In the genomic region with DNA sequence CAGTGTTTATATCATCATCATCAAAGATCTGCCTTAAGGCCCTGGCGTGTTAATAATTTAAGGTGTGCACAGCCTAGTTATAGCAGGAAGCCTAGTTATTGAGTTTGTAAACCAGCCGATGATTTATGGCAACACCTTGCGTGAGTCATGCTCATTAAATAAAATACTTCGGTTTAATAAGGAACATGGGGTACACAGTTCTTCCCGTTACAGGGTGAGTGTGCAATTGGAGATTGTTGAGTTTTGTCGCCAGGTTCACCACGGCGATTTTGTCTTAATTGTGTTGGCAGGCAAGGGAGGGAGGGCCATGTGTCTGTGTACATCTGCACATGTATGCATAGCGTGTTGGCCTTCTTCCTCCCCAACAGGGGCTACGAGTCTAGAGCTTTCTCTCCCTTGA, we compare ENCODE assay signal across 23 cellular contexts.
DNase-seq lines count a peak whose midpoint lies in the region; ATAC-seq, FAIRE-seq and TF ChIP-seq lines count a peak whose summit lies in the region.
"Had no signal": no experiment of that assay in that cellular context is flagged by ENCODE, and none has a peak within 500 bp of the region (broad histone marks: within the 10 kb centered on the region; RNA-seq: fewer than 3 reads in every experiment).

No MANE protein-coding gene starts in this region.

- TF ChIP-seq POLR2A in heart left ventricle (IDR thresholded peaks at IDR 0.05), result no peak

- 88 to 91% (median 90%) methylated on average over 10 of the region's 10 CpGs for WGBS in heart left ventricle, 4 donors

- peak; percentile 88 for DNase-seq in HT-29 (ENCODE audit: low spot score)
- DNase-seq in NCI-H748 (lab: John Stamatoyannopoulos, UW; ENCODE audit: unreplicated experiment), result peak; percentile 86
- peak; percentile 31 for DNase-seq in epithelial cell of prostate (ENCODE audit: low read depth, low spot score)
- no peak for DNase-seq in activated CD4-positive, alpha-beta T cell treated with anti-CD3 and anti-CD28 coated beads, Interleukin-2, amount 50 U/mL, for 4 hours
- DNase-seq in D721Med (ENCODE audit: insufficient read length, low spot score), result no peak
- no peak for DNase-seq in heart left ventricle
- DNase-seq: activated CD4-positive, alpha-beta T cell treated with anti-CD3 and anti-CD28 coated beads for 48 hours; CD8-positive, alpha-beta T cell; gastrocnemius medialis; GF-D8; lower lobe of right lung; naive thymus-derived CD8-positive, alpha-beta T cell; NCI-H2029 treated with DMSO at 0.1 percent for 48 hours; NK-92 treated with Interleukin-12 subunit alpha and Interleukin-12 subunit beta, amount 100 ng/mL, for 24 hours; SIG-M5; stimulated activated CD4-positive, alpha-beta T cell treated with anti-CD3 and anti-CD28 coated beads, Interleukin-15, amount 100 ng/mL, for 24 hours; stimulated activated naive CD8-positive, alpha-beta T cell treated with anti-CD3 and anti-CD28 coated beads, Interleukin-15, Interleukin-2, amounts not matched to agents 100 U/mL and 50 U/mL, for 24 hours; T1000 had no signal

- no peaks in the 10 kb centered on the region for H3K36me3 ChIP-seq in heart left ventricle
- H3K36me3 ChIP-seq: gastrocnemius medialis, lower lobe of right lung had no signal

- H3K9me3 ChIP-seq in heart left ventricle, result no peaks in the 10 kb centered on the region
- H3K9me3 ChIP-seq: gastrocnemius medialis, lower lobe of right lung had no signal

- ATAC-seq in heart left ventricle (no peak), GM21381 (IDR thresholded peaks at IDR 0.05; ENCODE audit: unreplicated experiment) (no peak)
- ATAC-seq: CD8-positive, alpha-beta T cell; gastrocnemius medialis; GM23338; lower lobe of right lung; naive thymus-derived CD8-positive, alpha-beta T cell; stimulated activated naive CD8-positive, alpha-beta T cell treated with anti-CD3 and anti-CD28 coated beads, Interleukin-15, Interleukin-2, amounts not matched to agents 100 U/mL and 50 U/mL, for 24 hours had no signal

- no peak for FAIRE-seq in D721Med (lab: Jason Lieb, UNC)
- FAIRE-seq: astrocyte had no signal

- intact Hi-C loops in heart left ventricle (cut with DNase I), result no loop called here

- peaks cover 0 to 8% (median 3%) of the 10 kb centered on the region in 9 donors for H3K27me3 ChIP-seq in heart left ventricle

- TF ChIP-seq CTCF in 22Rv1 (IDR thresholded peaks at IDR 0.05) (no peak), D721Med (IDR thresholded peaks at IDR 0.05; ENCODE audit: insufficient read depth, missing control alignments) (no peak), heart left ventricle (IDR thresholded peaks at IDR 0.05) (no peak)

- H3K4me3 ChIP-seq in heart left ventricle, result no peak overlapping the region
- H3K4me3 ChIP-seq: coronary artery, gastrocnemius medialis, GM23338, lower lobe of right lung had no signal

- peak overlapping the region; percentile 42 for H3K27ac ChIP-seq in 22Rv1
- peak overlapping the region; percentile 37 for H3K27ac ChIP-seq in epithelial cell of prostate
- no peak overlapping the region for H3K27ac ChIP-seq in heart left ventricle
- H3K27ac ChIP-seq: coronary artery, gastrocnemius medialis, lower lobe of right lung had no signal

- no peaks in the 10 kb centered on the region for H3K4me1 ChIP-seq in heart left ventricle
- H3K4me1 ChIP-seq: gastrocnemius medialis, lower lobe of right lung had no signal

Comparison
In these comparisons a context has a peak if more than half of its experiments do, and no peak if none do; other contexts are left out.
1. H3K27ac ChIP-seq: peak in 22Rv1 (single experiment) and epithelial cell of prostate (single experiment); none in heart left ventricle (0 of 12).
2. DNase-seq: peak in HT-29 (single experiment), NCI-H748 (single experiment) and epithelial cell of prostate (single experiment); none in activated CD4-positive, alpha-beta T cell treated with anti-CD3 and anti-CD28 coated beads, Interleukin-2, amount 50 U/mL, for 4 hours (0 of 2), D721Med (single experiment) and heart left ventricle (0 of 5).